Comparison of ENCODE assay signal across 1 cellular context in the genomic region with DNA sequence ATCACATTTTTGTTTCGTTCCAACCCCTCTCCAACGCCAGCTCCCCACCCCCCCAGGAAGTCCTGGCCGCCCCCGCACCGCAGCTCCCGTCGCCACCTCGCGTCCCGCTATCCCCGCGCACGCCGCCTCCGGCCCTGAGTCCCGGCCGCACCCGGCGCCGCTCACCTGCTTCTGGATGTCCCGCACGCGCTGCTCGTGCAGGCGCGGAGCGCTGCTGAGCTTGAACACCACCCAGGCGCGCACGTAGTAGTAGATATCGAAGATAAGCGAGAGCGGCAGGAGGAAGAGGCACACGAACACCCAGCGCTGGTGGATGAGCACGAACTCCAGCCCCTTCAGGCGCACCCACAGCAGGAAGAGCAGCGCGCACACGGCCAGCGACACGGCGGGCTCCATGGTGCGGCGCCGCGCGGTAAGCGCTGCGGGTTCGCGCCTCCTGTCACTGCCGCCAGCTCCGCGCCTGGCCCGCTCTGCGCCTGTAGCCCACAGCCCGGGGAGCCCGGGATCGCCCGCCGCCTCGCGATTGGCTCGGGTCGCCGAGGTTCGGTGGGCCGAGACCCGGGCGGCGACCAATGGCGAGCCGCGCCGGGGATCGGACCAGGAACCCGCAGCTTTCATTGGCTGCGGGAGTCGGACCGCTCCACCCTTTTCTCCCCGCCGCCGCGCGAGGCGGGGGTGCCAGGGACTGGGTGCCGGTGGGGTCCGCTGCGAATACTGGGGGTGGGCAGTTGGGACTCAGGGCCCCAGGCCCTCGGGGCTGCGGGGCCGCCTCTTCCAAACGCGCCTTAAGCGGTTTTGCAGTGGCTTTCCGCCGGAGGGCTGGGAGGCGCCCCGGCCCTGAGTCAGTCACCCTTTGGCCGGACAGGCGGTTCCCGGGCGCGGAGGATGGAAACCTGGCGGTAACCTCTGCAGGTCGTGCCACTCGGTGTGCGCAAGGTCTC.
TF ChIP-seq lines count a peak whose summit lies in the region.

A gene with protein sequence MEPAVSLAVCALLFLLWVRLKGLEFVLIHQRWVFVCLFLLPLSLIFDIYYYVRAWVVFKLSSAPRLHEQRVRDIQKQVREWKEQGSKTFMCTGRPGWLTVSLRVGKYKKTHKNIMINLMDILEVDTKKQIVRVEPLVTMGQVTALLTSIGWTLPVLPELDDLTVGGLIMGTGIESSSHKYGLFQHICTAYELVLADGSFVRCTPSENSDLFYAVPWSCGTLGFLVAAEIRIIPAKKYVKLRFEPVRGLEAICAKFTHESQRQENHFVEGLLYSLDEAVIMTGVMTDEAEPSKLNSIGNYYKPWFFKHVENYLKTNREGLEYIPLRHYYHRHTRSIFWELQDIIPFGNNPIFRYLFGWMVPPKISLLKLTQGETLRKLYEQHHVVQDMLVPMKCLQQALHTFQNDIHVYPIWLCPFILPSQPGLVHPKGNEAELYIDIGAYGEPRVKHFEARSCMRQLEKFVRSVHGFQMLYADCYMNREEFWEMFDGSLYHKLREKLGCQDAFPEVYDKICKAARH (minus strand): TSS at position 472 of the 941 bp plus-strand sequence. CDS start 76 bp downstream, at position 396.

TF ChIP-seq in GM12878, 131 proteins besides CTCF, POLR2A, EP300 and RAD21 (continued from another document):
- TF ChIP-seq, protein P1, sequence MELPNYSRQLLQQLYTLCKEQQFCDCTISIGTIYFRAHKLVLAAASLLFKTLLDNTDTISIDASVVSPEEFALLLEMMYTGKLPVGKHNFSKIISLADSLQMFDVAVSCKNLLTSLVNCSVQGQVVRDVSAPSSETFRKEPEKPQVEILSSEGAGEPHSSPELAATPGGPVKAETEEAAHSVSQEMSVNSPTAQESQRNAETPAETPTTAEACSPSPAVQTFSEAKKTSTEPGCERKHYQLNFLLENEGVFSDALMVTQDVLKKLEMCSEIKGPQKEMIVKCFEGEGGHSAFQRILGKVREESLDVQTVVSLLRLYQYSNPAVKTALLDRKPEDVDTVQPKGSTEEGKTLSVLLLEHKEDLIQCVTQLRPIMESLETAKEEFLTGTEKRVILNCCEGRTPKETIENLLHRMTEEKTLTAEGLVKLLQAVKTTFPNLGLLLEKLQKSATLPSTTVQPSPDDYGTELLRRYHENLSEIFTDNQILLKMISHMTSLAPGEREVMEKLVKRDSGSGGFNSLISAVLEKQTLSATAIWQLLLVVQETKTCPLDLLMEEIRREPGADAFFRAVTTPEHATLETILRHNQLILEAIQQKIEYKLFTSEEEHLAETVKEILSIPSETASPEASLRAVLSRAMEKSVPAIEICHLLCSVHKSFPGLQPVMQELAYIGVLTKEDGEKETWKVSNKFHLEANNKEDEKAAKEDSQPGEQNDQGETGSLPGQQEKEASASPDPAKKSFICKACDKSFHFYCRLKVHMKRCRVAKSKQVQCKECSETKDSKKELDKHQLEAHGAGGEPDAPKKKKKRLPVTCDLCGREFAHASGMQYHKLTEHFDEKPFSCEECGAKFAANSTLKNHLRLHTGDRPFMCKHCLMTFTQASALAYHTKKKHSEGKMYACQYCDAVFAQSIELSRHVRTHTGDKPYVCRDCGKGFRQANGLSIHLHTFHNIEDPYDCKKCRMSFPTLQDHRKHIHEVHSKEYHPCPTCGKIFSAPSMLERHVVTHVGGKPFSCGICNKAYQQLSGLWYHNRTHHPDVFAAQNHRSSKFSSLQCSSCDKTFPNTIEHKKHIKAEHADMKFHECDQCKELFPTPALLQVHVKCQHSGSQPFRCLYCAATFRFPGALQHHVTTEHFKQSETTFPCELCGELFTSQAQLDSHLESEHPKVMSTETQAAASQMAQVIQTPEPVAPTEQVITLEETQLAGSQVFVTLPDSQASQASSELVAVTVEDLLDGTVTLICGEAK (IDR thresholded peaks at IDR 0.05; ENCODE audit: borderline replicate concordance), result no peak
- 0 out of 2 replicates have a peak, but pooled peaks have one; percentile 54 for TF ChIP-seq ASH2L (IDR thresholded peaks at IDR 0.05; ENCODE audit: borderline replicate concordance, low read depth)
- no peak for TF ChIP-seq EZH2 (IDR thresholded peaks at IDR 0.05; ENCODE audit: borderline replicate concordance, control insufficient read depth, low read depth, low read length)
- peak; percentile 62; the same call in 1 of the 2 replicates for TF ChIP-seq NR2F1 (conservative IDR thresholded peaks at IDR 0.05)
- TF ChIP-seq, protein P2, sequence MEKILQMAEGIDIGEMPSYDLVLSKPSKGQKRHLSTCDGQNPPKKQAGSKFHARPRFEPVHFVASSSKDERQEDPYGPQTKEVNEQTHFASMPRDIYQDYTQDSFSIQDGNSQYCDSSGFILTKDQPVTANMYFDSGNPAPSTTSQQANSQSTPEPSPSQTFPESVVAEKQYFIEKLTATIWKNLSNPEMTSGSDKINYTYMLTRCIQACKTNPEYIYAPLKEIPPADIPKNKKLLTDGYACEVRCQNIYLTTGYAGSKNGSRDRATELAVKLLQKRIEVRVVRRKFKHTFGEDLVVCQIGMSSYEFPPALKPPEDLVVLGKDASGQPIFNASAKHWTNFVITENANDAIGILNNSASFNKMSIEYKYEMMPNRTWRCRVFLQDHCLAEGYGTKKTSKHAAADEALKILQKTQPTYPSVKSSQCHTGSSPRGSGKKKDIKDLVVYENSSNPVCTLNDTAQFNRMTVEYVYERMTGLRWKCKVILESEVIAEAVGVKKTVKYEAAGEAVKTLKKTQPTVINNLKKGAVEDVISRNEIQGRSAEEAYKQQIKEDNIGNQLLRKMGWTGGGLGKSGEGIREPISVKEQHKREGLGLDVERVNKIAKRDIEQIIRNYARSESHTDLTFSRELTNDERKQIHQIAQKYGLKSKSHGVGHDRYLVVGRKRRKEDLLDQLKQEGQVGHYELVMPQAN (conservative IDR thresholded peaks at IDR 0.05), result peak; percentile 86
- no peak for TF ChIP-seq ZNF24 (IDR thresholded peaks at IDR 0.05)
- no peak for TF ChIP-seq ZBED1 (IDR thresholded peaks at IDR 0.05; ENCODE audit: borderline replicate concordance)
- peak; percentile 25 to 73; a peak in 2 of 4 replicates for TF ChIP-seq BHLHE40 (IDR thresholded peaks at IDR 0.05; ENCODE audit: borderline replicate concordance in 1 of 2, low read depth in 2 of 2, low read length in 1 of 2)
- TF ChIP-seq MEF2B (IDR thresholded peaks at IDR 0.05; ENCODE audit: partially characterized antibody, poor library complexity, severe bottlenecking), result no peak
- TF ChIP-seq POU2F2 (IDR thresholded peaks at IDR 0.05; ENCODE audit: borderline replicate concordance, low read depth, low read length), result 0 out of 3 replicates have a peak, but pooled peaks have one; percentile 28
- TF ChIP-seq ZNF207 (IDR thresholded peaks at IDR 0.05; ENCODE audit: borderline replicate concordance), result 0 out of 2 replicates have a peak, but pooled peaks have one; percentile 57
- peak; percentile 15; the same call in 1 of the 2 replicates for TF ChIP-seq STAT1 (conservative IDR thresholded peaks at IDR 0.05)
- TF ChIP-seq MEF2A (IDR thresholded peaks at IDR 0.05; ENCODE audit: insufficient read depth, low read depth, low read length), result no peak
